38 cellular contexts compared by ENCODE assay signal in genomic region chr7:31315758-31316157, GRCh38. TPM values are rescaled to one million over a fixed set of nuclear protein-coding genes. Genes with fewer than 3 reads are reported as not detected.
"Had no signal": no experiment of that assay in that cellular context is flagged by ENCODE, and none has a peak within 500 bp of the region (broad histone marks: within the 10 kb centered on the region; RNA-seq: fewer than 3 reads in every experiment).

No MANE protein-coding gene starts in this region.

- H3K36me3 ChIP-seq: MG63 had no signal

- H3K27ac ChIP-seq: KMS-11 had no signal

- H3K4me2 ChIP-seq: KMS-11 had no signal

- DNase-seq: Karpas-422, Kasumi-1, MG63, MM.1S, MV-4-11, NCI-H1048, NCI-H1092, NCI-H1092 treated with DMSO at 0.1 percent for 48 hours, NCI-H1105, NCI-H1105 treated with DMSO at 0.1 percent for 48 hours, NCI-H1417, NCI-H1417 treated with DMSO at 0.1 percent for 48 hours, NCI-H1436, NCI-H1436 treated with DMSO at 0.1 percent for 48 hours, NCI-H146, NCI-H1694, NCI-H1694 treated with DMSO at 0.1 percent for 48 hours, NCI-H187, NCI-H187 treated with DMSO at 0.1 percent for 48 hours, NCI-H1930, NCI-H2029, NCI-H2029 treated with DMSO at 0.1 percent for 48 hours, NCI-H2081, NCI-H2081 treated with DMSO at 0.1 percent for 48 hours, NCI-H2107, NCI-H2171, NCI-H2171 treated with DMSO at 0.1 percent for 48 hours, NCI-H2227 treated with DMSO at 0.1 percent for 48 hours, NCI-H226, NCI-H345, NCI-H446, NCI-H446 treated with DMSO at 0.1 percent for 48 hours, NCI-H510A had no signal

- H3K9ac ChIP-seq: KMS-11 had no signal

- H3K4me3 ChIP-seq: MG63 had no signal

- H3K9me3 ChIP-seq: MG63 had no signal

RNA-seq across cellular contexts. Expression of gene NEUROD6, which starts 24.8 kb away (rescaled TPM):
- total RNA-seq: LHCN-M2, M059J, MCF 10A, NCI-H460 had no signal
